In genomic region chr14:94125659-94126418, GRCh38 we compare ENCODE assay signal across 20 cellular contexts. TPM values are rescaled to one million over a fixed set of nuclear protein-coding genes. Genes with fewer than 3 reads are reported as not detected.
DNase-seq lines count a peak whose midpoint lies in the region; ATAC-seq and TF ChIP-seq lines count a peak whose summit lies in the region.
"Had no signal": no experiment of that assay in that cellular context is flagged by ENCODE, and none has a peak within 500 bp of the region (broad histone marks: within the 10 kb centered on the region; RNA-seq: fewer than 3 reads in every experiment).

No MANE protein-coding gene starts in this region.

- H4K5ac ChIP-seq in H9 (ENCODE audit: insufficient read length, low read depth, low read length) = no peak overlapping the region

- peaks cover 16% of the 10 kb centered on the region in 2 experiments for H3K4me1 Mint-ChIP-seq in H9
- H3K4me1 Mint-ChIP-seq in activated CD4-positive, alpha-beta memory T cell treated with anti-CD3 and anti-CD28 coated beads for 36 hours (ENCODE audit: low read depth) = peaks cover 12% of the 10 kb centered on the region
- H3K4me1 Mint-ChIP-seq in stimulated activated effector memory CD8-positive, alpha-beta T cell treated with anti-CD3 and anti-CD28 coated beads, Interleukin-12 subunit alpha, Interleukin-12 subunit beta, amount 100 ng/mL, for 72 hours = peaks cover 20% of the 10 kb centered on the region

- H3T11ph ChIP-seq in H9 (ENCODE audit: low read length) = no peak overlapping the region

- CTCF ChIA-PET in activated CD4-positive, alpha-beta memory T cell treated with anti-CD3 and anti-CD28 coated beads for 36 hours (lab: Charles Lee) = interaction anchor here (0.9 to 2.1 kb wide), 4 partner anchors 11 to 186 kb away, joined by 3 to 12 read pairs (median 6); no protein-coding TSS in a partner anchor

- no peak overlapping the region for H4K8ac ChIP-seq in H9 (replicated peaks; ENCODE audit: insufficient read length, low read depth, low read length)

- DNase-seq in H9 (peak; percentile 12), islet precursor cell (peak; percentile 45), uterus (no peak), SJCRH30 (no peak)
- DNase-seq in activated CD4-positive, alpha-beta memory T cell treated with anti-CD3 and anti-CD28 coated beads for 36 hours = peak; percentile 5
- no peak for DNase-seq in stimulated activated effector memory CD8-positive, alpha-beta T cell treated with anti-CD3 and anti-CD28 coated beads, Interleukin-12 subunit alpha, Interleukin-12 subunit beta, amount 100 ng/mL, for 72 hours (ENCODE audit: low spot score in 2 of 2)
- DNase-seq: ACHN; Calu3; CD4-positive, CD25-positive, alpha-beta regulatory T cell; DND-41; GF-D8; HFFc6; MG63; NCI-H1105; NCI-H1694 treated with DMSO at 0.1 percent for 48 hours; NCI-H2171 treated with DMSO at 0.1 percent for 48 hours; NCI-H510A; SHP77 treated with DMSO at 0.1 percent for 48 hours had no signal

- H2BK12ac ChIP-seq in H9 (ENCODE audit: insufficient read length, low read depth, low read length) = no peak overlapping the region

- no peak overlapping the region for H3K4me3 Mint-ChIP-seq in H9
- no peak overlapping the region for H3K4me3 Mint-ChIP-seq in activated CD4-positive, alpha-beta memory T cell treated with anti-CD3 and anti-CD28 coated beads for 36 hours
- no peak overlapping the region for H3K4me3 Mint-ChIP-seq in stimulated activated effector memory CD8-positive, alpha-beta T cell treated with anti-CD3 and anti-CD28 coated beads, Interleukin-12 subunit alpha, Interleukin-12 subunit beta, amount 100 ng/mL, for 72 hours
- H3K4me3 Mint-ChIP-seq: GM23338, HFFc6 had no signal

- H3K79me2 ChIP-seq in H9 (ENCODE audit: insufficient read depth, low read length) = no peaks in the 10 kb centered on the region

- ATAC-seq in stimulated activated effector memory CD8-positive, alpha-beta T cell treated with anti-CD3 and anti-CD28 coated beads, Interleukin-12 subunit alpha, Interleukin-12 subunit beta, amount 100 ng/mL, for 72 hours = no peak
- ATAC-seq in GM19455 (IDR thresholded peaks at IDR 0.05; ENCODE audit: unreplicated experiment) = no peak
- ATAC-seq: GM23338 had no signal

- H3K9me3 ChIP-seq in H9 (ENCODE audit: control insufficient read depth, low read depth, low read length) = no peaks in the 10 kb centered on the region
- H3K9me3 ChIP-seq in uterus = no peaks in the 10 kb centered on the region
- no peaks in the 10 kb centered on the region for H3K9me3 ChIP-seq in SJCRH30 (replicated peaks)
- H3K9me3 ChIP-seq: MG63 had no signal

- no peaks in the 10 kb centered on the region for H3K79me1 ChIP-seq in H9 (ENCODE audit: insufficient read depth, low read depth, low read length, poor library complexity, severe bottlenecking)

- no peaks in the 10 kb centered on the region for H4K20me1 ChIP-seq in H9 (ENCODE audit: control insufficient read depth, insufficient read depth, insufficient read length)

- H3K27me3 ChIP-seq in H9 (ENCODE audit: insufficient read depth, low read length) = no peaks in the 10 kb centered on the region
- no peaks in the 10 kb centered on the region for H3K27me3 ChIP-seq in uterus
- H3K27me3 ChIP-seq in SJCRH30 = no peaks in the 10 kb centered on the region
- H3K27me3 ChIP-seq: MG63 had no signal

- no peak overlapping the region for H3K27ac ChIP-seq in H9 (ENCODE audit: insufficient read length, low read depth, low read length)
- H3K27ac ChIP-seq in uterus = no peak overlapping the region
- H3K27ac ChIP-seq in SJCRH30 = no peak overlapping the region

- H3K36me3 Mint-ChIP-seq in H9 (ENCODE audit: insufficient read depth in 1 of 3, low read depth in 3 of 3) = no peaks in the 10 kb centered on the region
- peaks cover 6% of the 10 kb centered on the region for H3K36me3 Mint-ChIP-seq in activated CD4-positive, alpha-beta memory T cell treated with anti-CD3 and anti-CD28 coated beads for 36 hours
- H3K36me3 Mint-ChIP-seq in stimulated activated effector memory CD8-positive, alpha-beta T cell treated with anti-CD3 and anti-CD28 coated beads, Interleukin-12 subunit alpha, Interleukin-12 subunit beta, amount 100 ng/mL, for 72 hours = no peaks in the 10 kb centered on the region

- no peak overlapping the region for H3K4ac ChIP-seq in H9 (ENCODE audit: low read depth, low read length)

- H3K9ac ChIP-seq in H9 (ENCODE audit: extremely low read depth, insufficient read length, low read length) = no peak overlapping the region

- H3K14ac ChIP-seq in H9 (ENCODE audit: insufficient read depth, low read length) = no peak overlapping the region

- POLR2A ChIA-PET in activated CD4-positive, alpha-beta memory T cell treated with anti-CD3 and anti-CD28 coated beads for 36 hours (lab: Charles Lee) = no interaction called here

- H2AK5ac ChIP-seq in H9 (ENCODE audit: insufficient read length, low read length) = no peak overlapping the region

- peaks cover 0 to 2% of the 10 kb centered on the region in 2 experiments; a peak in 2 of 5 replicates for H3K9me3 Mint-ChIP-seq in H9
- peaks cover 10% of the 10 kb centered on the region for H3K9me3 Mint-ChIP-seq in activated CD4-positive, alpha-beta memory T cell treated with anti-CD3 and anti-CD28 coated beads for 36 hours
- H3K9me3 Mint-ChIP-seq in stimulated activated effector memory CD8-positive, alpha-beta T cell treated with anti-CD3 and anti-CD28 coated beads, Interleukin-12 subunit alpha, Interleukin-12 subunit beta, amount 100 ng/mL, for 72 hours = no peaks in the 10 kb centered on the region

- intact Hi-C loops in activated CD4-positive, alpha-beta memory T cell treated with anti-CD3 and anti-CD28 coated beads for 36 hours (cut with micrococcal nuclease) = loop anchor here (5.0 kb wide), 1 partner anchor 164 kb away; no protein-coding TSS in a partner anchor
- intact Hi-C loops in uterus (cut with DNase I; ENCODE audit: low total_unique reads) = no loop called here

- H2AFZ ChIP-seq in H9 (ENCODE audit: low read length) = no peak overlapping the region
- H2AFZ ChIP-seq: GM23338 had no signal

- TF ChIP-seq CTCF in H9 (conservative IDR thresholded peaks at IDR 0.05) = no peak
- TF ChIP-seq CTCF in uterus (IDR thresholded peaks at IDR 0.05) = no peak

- H3K4me3 ChIP-seq in uterus (no peak overlapping the region), SJCRH30 (no peak overlapping the region)
- H3K4me3 ChIP-seq: GM23338, MG63 had no signal

- H3K23ac ChIP-seq in H9 (ENCODE audit: insufficient read length, low read depth, low read length) = no peak overlapping the region

- no peak overlapping the region for H3K56ac ChIP-seq in H9 (ENCODE audit: insufficient read length, low read depth, low read length)

- TF ChIP-seq POLR2A in uterus (IDR thresholded peaks at IDR 0.05) = no peak

- no peak overlapping the region for H3K18ac ChIP-seq in H9 (ENCODE audit: insufficient read length, low read depth, low read length)

- no peak overlapping the region for H2BK5ac ChIP-seq in H9 (ENCODE audit: insufficient read length, low read length)

- H3K27ac Mint-ChIP-seq in H9 = peak overlapping the region in 1 of 3 experiments; percentile 17; a peak in 2 of 7 replicates
- H3K27ac Mint-ChIP-seq in activated CD4-positive, alpha-beta memory T cell treated with anti-CD3 and anti-CD28 coated beads for 36 hours = no peak overlapping the region
- peak overlapping the region; percentile 15 for H3K27ac Mint-ChIP-seq in stimulated activated effector memory CD8-positive, alpha-beta T cell treated with anti-CD3 and anti-CD28 coated beads, Interleukin-12 subunit alpha, Interleukin-12 subunit beta, amount 100 ng/mL, for 72 hours
- H3K27ac Mint-ChIP-seq: CD4-positive, CD25-positive, alpha-beta regulatory T cell; GM23338; HFFc6 had no signal

- no peak overlapping the region for H2BK15ac ChIP-seq in H9 (ENCODE audit: low read depth, low read length)

- no peak overlapping the region for H2BK120ac ChIP-seq in H9 (ENCODE audit: low read depth, low read length, poor library complexity, severe bottlenecking)

- peaks cover 7% of the 10 kb centered on the region for H3K23me2 ChIP-seq in H9 (ENCODE audit: insufficient read length, low read depth, low read length, poor library complexity, severe bottlenecking)

- no peak overlapping the region for H4K91ac ChIP-seq in H9 (ENCODE audit: insufficient read length, low read depth, low read length)

- H3K27me3 Mint-ChIP-seq in H9 (ENCODE audit: low read depth) = peaks cover 17% of the 10 kb centered on the region
- H3K27me3 Mint-ChIP-seq in activated CD4-positive, alpha-beta memory T cell treated with anti-CD3 and anti-CD28 coated beads for 36 hours = no peaks in the 10 kb centered on the region

- H3K4me1 ChIP-seq in H9 (ENCODE audit: insufficient read depth, low read length) = no peaks in the 10 kb centered on the region; the same call in 1 of the 2 replicates
- H3K4me1 ChIP-seq in uterus = peaks cover 0 to 3% of the 10 kb centered on the region in 2 donors
- H3K4me1 ChIP-seq in SJCRH30 = no peaks in the 10 kb centered on the region

- H2BK20ac ChIP-seq in H9 (ENCODE audit: low read depth, low read length, poor library complexity, severe bottlenecking) = no peak overlapping the region

- no peak overlapping the region for H3K4me2 ChIP-seq in H9 (ENCODE audit: insufficient read depth, insufficient read length, low read length)
- H3K4me2 ChIP-seq: GM23338 had no signal

- H3K36me3 ChIP-seq in uterus (no peaks in the 10 kb centered on the region), SJCRH30 (no peaks in the 10 kb centered on the region)
- H3K36me3 ChIP-seq: MG63 had no signal

- WGBS in H9 (ENCODE audit: extremely low coverage, insufficient read length, low lambda C conversion rate) = no CpG with 5 or more reads among the region's 6 CpGs

RNA-seq across cellular contexts. Expression of gene IFI27L2, which starts 3.6 kb away (rescaled TPM):
- total RNA-seq in H9 (2021) = 28.6 and 32.5 TPM in 2 replicates
- total RNA-seq in activated CD4-positive, alpha-beta memory T cell treated with anti-CD3 and anti-CD28 coated beads for 36 hours = 10 to 100 TPM; 69.3 to 74.4 TPM
- total RNA-seq in uterus = 100 to 1,000 TPM in 1 of 4 donors, 10 to 100 TPM in 3; 14.3 to 111 (median 45.0) TPM
- 24.2 and 24.4 TPM in 2 replicates for total RNA-seq in SJCRH30 (2014; rRNA removed; shearing (Covaris generic))

RNA-seq across cellular contexts. Expression of gene IFI27, which starts 15.3 kb away (rescaled TPM):
- total RNA-seq in H9 (2021) (1.7 TPM in 2 replicates), uterus (100 to 1,000 TPM in 2 of 4 donors, 10 to 100 TPM in 1, 1 to 10 TPM in 1; 5.6 to 390 (median 196) TPM)
- 1 to 10 TPM; 2.3 to 3.1 TPM for total RNA-seq in activated CD4-positive, alpha-beta memory T cell treated with anti-CD3 and anti-CD28 coated beads for 36 hours
- 0.55 and 0.81 TPM in 2 replicates for total RNA-seq in SJCRH30 (2014; rRNA removed; shearing (Covaris generic))

RNA-seq across cellular contexts. Expression of gene IFI27L1, which starts 44.7 kb away (rescaled TPM):
- total RNA-seq in H9 (2021) = 27.4 TPM in 2 replicates
- 10 to 100 TPM; 35.3 to 42.7 TPM for total RNA-seq in activated CD4-positive, alpha-beta memory T cell treated with anti-CD3 and anti-CD28 coated beads for 36 hours
- total RNA-seq in uterus = 10 to 100 TPM in 2 of 4 donors, 1 to 10 TPM in 2; 7.1 to 32.8 (median 14.3) TPM
- total RNA-seq in SJCRH30 (2014; rRNA removed; shearing (Covaris generic)) = 9.5 and 11.9 TPM in 2 replicates

RNA-seq across cellular contexts. Expression of gene DDX24, which starts 44.8 kb away (rescaled TPM):
- total RNA-seq in H9 (2021) (172 TPM in 2 replicates), uterus (100 to 1,000 TPM in 3 of 4 donors, 10 to 100 TPM in 1; 55.6 to 223 (median 116) TPM)
- total RNA-seq in activated CD4-positive, alpha-beta memory T cell treated with anti-CD3 and anti-CD28 coated beads for 36 hours = 100 to 1,000 TPM; 241 to 252 TPM
- total RNA-seq in SJCRH30 (2014; rRNA removed; shearing (Covaris generic)) = 187 and 191 TPM in 2 replicates

RNA-seq across cellular contexts. Expression of gene PPP4R4, which starts 48.3 kb away (rescaled TPM):
- total RNA-seq in H9 (2021) (3.9 and 5.1 TPM in 2 replicates), uterus (1 to 10 TPM in 3 of 4 donors, under 1 TPM in 1; 0.59 to 4.1 (median 2.0) TPM)
- 10 to 100 TPM; 17.0 to 19.2 TPM for total RNA-seq in activated CD4-positive, alpha-beta memory T cell treated with anti-CD3 and anti-CD28 coated beads for 36 hours
- 35.5 and 47.1 TPM in 2 replicates for total RNA-seq in SJCRH30 (2014; rRNA removed; shearing (Covaris generic))

Comparison
In these comparisons a context has a peak if more than half of its experiments do, and no peak if none do; other contexts are left out.
1. DNase-seq: peak in H9 (single experiment), activated CD4-positive, alpha-beta memory T cell treated with anti-CD3 and anti-CD28 coated beads for 36 hours (single experiment) and islet precursor cell (single experiment); none in stimulated activated effector memory CD8-positive, alpha-beta T cell treated with anti-CD3 and anti-CD28 coated beads, Interleukin-12 subunit alpha, Interleukin-12 subunit beta, amount 100 ng/mL, for 72 hours (0 of 2), uterus (0 of 2) and SJCRH30 (0 of 2).